ENCODE assay signal across 12 cellular contexts in the genomic region with DNA sequence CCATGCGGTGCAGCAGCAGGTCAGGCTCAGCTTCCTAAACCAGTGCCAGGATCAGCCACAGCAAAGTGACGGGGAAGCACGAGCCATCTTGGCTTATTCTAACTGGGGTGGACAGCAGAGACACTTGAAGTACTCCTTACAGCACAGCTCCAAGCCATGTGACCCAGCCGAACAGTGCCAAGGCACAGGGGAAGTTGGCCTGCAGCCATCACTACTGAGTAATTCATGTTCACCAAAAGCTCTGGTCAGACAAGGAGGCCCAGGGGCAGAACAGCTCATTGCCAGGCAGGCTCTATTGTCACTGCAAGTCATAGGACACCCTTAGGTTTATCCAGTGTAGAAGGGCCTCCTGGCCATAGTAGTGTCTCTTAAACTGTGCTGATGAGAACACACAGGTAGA. TPM values are rescaled to one million over a fixed set of nuclear protein-coding genes. Genes with fewer than 3 reads are reported as not detected.
DNase-seq lines count a peak whose midpoint lies in the region; ATAC-seq, FAIRE-seq and TF ChIP-seq lines count a peak whose summit lies in the region.
"Had no signal": no experiment of that assay in that cellular context is flagged by ENCODE, and none has a peak within 500 bp of the region (broad histone marks: within the 10 kb centered on the region; RNA-seq: fewer than 3 reads in every experiment).

No MANE protein-coding gene starts in this region.

- no TSS peak for BruUV-seq in endothelial cell of umbilical vein (replicated peaks; lab: Mats Ljungman, UMichigan)

- no peak overlapping the region for H3K4me2 ChIP-seq in endothelial cell of umbilical vein (ENCODE audit: insufficient read depth, low read length)
- H3K4me2 ChIP-seq: BLaER1, SK-N-SH had no signal

- TF ChIP-seq POLR2A in endothelial cell of umbilical vein (IDR thresholded peaks at IDR 0.05; ENCODE audit: low read depth, low read length), result no peak

- H4K20me1 ChIP-seq in endothelial cell of umbilical vein (replicated peaks; ENCODE audit: control insufficient read depth, extremely low read depth, insufficient read depth, low read length), result no peaks in the 10 kb centered on the region
- H4K20me1 ChIP-seq: BLaER1 had no signal

- dilution Hi-C loops in endothelial cell of umbilical vein (cut with MboI; ENCODE audit: extremely low pct_ligation_motif_present, low sequenced_read_pairs), result no loop called here

- H3K79me2 ChIP-seq in endothelial cell of umbilical vein (ENCODE audit: control insufficient read depth, insufficient read depth, low read length), result no peaks in the 10 kb centered on the region

- no peaks in the 10 kb centered on the region for H3K4me1 ChIP-seq in endothelial cell of umbilical vein (ENCODE audit: control insufficient read depth, extremely low read depth, insufficient read depth, low read length)
- H3K4me1 ChIP-seq: BLaER1, tibial nerve had no signal

- DNase-seq in Ammon's horn (ENCODE audit: low spot score) (peak; percentile 58), NCI-H2196 (lab: John Stamatoyannopoulos, UW; ENCODE audit: unreplicated experiment) (peak; percentile 89), endothelial cell of umbilical vein (ENCODE audit: low read depth, low spot score) (peak; percentile 3), midbrain (lab: John Stamatoyannopoulos, UW) (peak; percentile 31), NCI-H1436 treated with DMSO at 0.1 percent for 48 hours (lab: John Stamatoyannopoulos, UW) (no peak)
- DNase-seq: activated T-cell treated with anti-CD3 and anti-CD28 coated beads for 4 hours, SK-N-SH had no signal

- no peaks in the 10 kb centered on the region for H3K9me1 ChIP-seq in endothelial cell of umbilical vein (replicated peaks; ENCODE audit: control insufficient read depth, extremely low read depth, insufficient read depth, low read length)

- no peak overlapping the region for H3K9ac ChIP-seq in endothelial cell of umbilical vein (replicated peaks; ENCODE audit: extremely low read depth, insufficient read depth, low read length)
- H3K9ac ChIP-seq: BLaER1, SK-N-SH had no signal

- no peaks in the 10 kb centered on the region for H3K36me3 ChIP-seq in endothelial cell of umbilical vein (ENCODE audit: control insufficient read depth in 2 of 2, extremely low read depth in 1 of 2, insufficient read depth in 2 of 2, low read length in 2 of 2)
- H3K36me3 ChIP-seq: BLaER1, tibial nerve had no signal

- POLR2A ChIA-PET in endothelial cell of umbilical vein (lab: Charles Lee), result no interaction called here

- TF ChIP-seq CTCF in endothelial cell of umbilical vein (IDR thresholded peaks at IDR 0.05; ENCODE audit: extremely low read depth in 1 of 2, insufficient read depth in 1 of 2, low read depth in 1 of 2, low read length in 2 of 2), result no peak

- no peak overlapping the region for H3K4me3 ChIP-seq in endothelial cell of umbilical vein (replicated peaks in 1 of 3; ENCODE audit: insufficient read depth in 1 of 3, low read depth in 1 of 3, low read length in 3 of 3)
- H3K4me3 ChIP-seq: BLaER1, tibial nerve had no signal

- CTCF ChIA-PET in endothelial cell of umbilical vein (lab: Charles Lee), result no interaction called here

- intact Hi-C loops in endothelial cell of umbilical vein (cut with micrococcal nuclease), result no loop called here

- no peak for FAIRE-seq in endothelial cell of umbilical vein (lab: Jason Lieb, UNC)

- ATAC-seq in GM18873 (IDR thresholded peaks at IDR 0.05; ENCODE audit: low FRiP score, unreplicated experiment), result no peak
- no peak for ATAC-seq in HG03432 (IDR thresholded peaks at IDR 0.05; ENCODE audit: unreplicated experiment)
- no peak for ATAC-seq in HG03378 (IDR thresholded peaks at IDR 0.05; ENCODE audit: unreplicated experiment)

- H2AFZ ChIP-seq in endothelial cell of umbilical vein (ENCODE audit: low read depth, low read length), result no peak overlapping the region

- no peaks in the 10 kb centered on the region for H3K9me3 ChIP-seq in endothelial cell of umbilical vein (replicated peaks; ENCODE audit: control insufficient read depth, insufficient read depth, low read length)
- H3K9me3 ChIP-seq: BLaER1, SK-N-SH, tibial nerve had no signal

- H3K27ac ChIP-seq in endothelial cell of umbilical vein (ENCODE audit: insufficient read depth, low read depth, low read length), result no peak overlapping the region
- H3K27ac ChIP-seq: BLaER1, tibial nerve had no signal

- H3K27me3 ChIP-seq in endothelial cell of umbilical vein (ENCODE audit: control insufficient read depth in 2 of 2, insufficient read depth in 2 of 2, low read length in 2 of 2), result no peaks in the 10 kb centered on the region
- H3K27me3 ChIP-seq: BLaER1, tibial nerve had no signal

TF ChIP-seq in endothelial cell of umbilical vein, 7 proteins besides CTCF, POLR2A, EP300 and RAD21:
- TF ChIP-seq MYC (IDR thresholded peaks at IDR 0.05; ENCODE audit: low read depth, low read length) (no peak), MAX (IDR thresholded peaks at IDR 0.05; ENCODE audit: insufficient read depth, insufficient read length) (no peak), POLR2AphosphoS5 (IDR thresholded peaks at IDR 0.05; ENCODE audit: insufficient read depth, low read depth, low read length) (no peak), EZH2 (IDR thresholded peaks at IDR 0.05; ENCODE audit: borderline replicate concordance, low read depth, low read length, severe bottlenecking) (no peak), GATA2 (IDR thresholded peaks at IDR 0.05; ENCODE audit: insufficient read depth, insufficient read length, low read depth, low read length) (no peak), JUN (IDR thresholded peaks at IDR 0.05; ENCODE audit: borderline replicate concordance, insufficient read depth, insufficient read length, low read depth) (no peak), FOS (IDR thresholded peaks at IDR 0.05; ENCODE audit: borderline replicate concordance, insufficient read depth, low read length) (no peak)

RNA-seq across cellular contexts. Expression of gene SLC35F4, which starts 23.4 kb away (rescaled TPM):
- not detected in 2 replicates for total RNA-seq in endothelial cell of umbilical vein
- polyA plus RNA-seq in endothelial cell of umbilical vein, result not detected in 2 replicates
- polyA plus RNA-seq in endothelial cell of umbilical vein (2011; cell fraction: cytosol; rRNA removed), result not detected in 2 replicates
- not detected in 2 replicates for polyA plus RNA-seq in endothelial cell of umbilical vein (2011; cell fraction: nucleus; rRNA removed)
- polyA plus RNA-seq in endothelial cell of umbilical vein (2012), result not detected in 2 replicates
- polyA minus RNA-seq in endothelial cell of umbilical vein, result not detected in 2 replicates
- polyA minus RNA-seq in endothelial cell of umbilical vein (2011; cell fraction: cytosol; rRNA and poly(A)+ RNA removed), result not detected
- polyA minus RNA-seq in endothelial cell of umbilical vein (2011; cell fraction: nucleus; rRNA and poly(A)+ RNA removed), result not detected in 2 replicates
- total RNA-seq: tibial nerve had no signal
- polyA plus RNA-seq: SK-N-SH had no signal
